ENCODE assay signal across 8 cellular contexts in the genomic region with DNA sequence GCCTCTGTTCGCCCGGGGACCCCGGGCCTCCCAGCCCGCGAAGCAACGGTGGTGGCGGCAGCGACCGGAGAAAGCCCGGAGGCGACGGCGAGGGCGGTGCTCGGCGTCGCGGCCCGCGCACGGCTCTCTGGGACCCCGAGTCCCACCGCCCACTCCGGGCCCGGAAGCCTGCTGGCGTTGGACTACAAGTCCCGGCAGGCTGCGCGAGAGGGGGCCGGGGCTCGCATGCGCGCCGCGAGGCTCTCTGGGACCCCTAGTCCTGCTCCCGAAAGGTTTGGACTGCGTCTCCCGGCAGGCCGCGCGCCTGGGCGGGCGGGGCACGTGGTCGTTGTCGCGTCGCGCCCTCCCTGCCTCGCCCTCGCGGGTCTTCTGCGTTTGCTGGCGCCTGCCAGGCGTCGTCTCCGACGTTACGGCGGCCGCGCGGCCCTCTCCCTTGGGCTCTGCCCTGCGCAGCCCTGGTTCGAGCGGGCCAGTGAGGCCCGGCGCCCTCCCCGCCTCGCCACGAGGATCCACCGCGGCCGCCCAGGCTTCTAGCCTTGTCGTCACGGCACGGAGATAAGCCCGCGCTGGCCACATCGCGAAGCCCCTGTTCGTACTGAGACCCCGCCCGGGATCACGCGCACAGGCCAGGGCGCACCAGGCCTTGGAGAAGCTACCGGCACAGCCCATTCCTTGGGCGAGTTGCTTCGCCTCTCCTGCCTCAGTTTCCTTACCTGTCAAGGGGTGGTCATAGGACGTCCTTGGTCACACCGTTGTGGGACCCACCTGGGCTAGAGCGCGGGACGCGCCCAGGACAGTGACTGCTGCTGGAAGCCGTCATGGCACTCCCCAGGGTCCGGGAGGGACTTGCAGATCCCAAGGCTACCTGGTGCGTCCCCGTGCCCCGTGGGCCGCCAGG. TPM values are rescaled to one million over a fixed set of nuclear protein-coding genes. Genes with fewer than 3 reads are reported as not detected.
A peak's percentile ranks its signal among the peaks of the same experiment; 100 is the strongest.
DNase-seq lines count a peak whose midpoint lies in the region; ATAC-seq and TF ChIP-seq lines count a peak whose summit lies in the region.

A gene (minus strand): TSS at position 75 of the 898 bp plus-strand sequence. CDS start 549 bp downstream, outside the sequence.

- peak within 1 kb of the TSS; percentile 94 for H3K4me3 Mint-ChIP-seq in type B pancreatic cell

- no peaks in the 10 kb centered on the region for H3K27me3 ChIP-seq in adipocyte (replicated peaks; ENCODE audit: control insufficient read depth, insufficient read depth, low read length)

- no peaks in the 10 kb centered on the region for H3K9me3 ChIP-seq in adipocyte (ENCODE audit: control insufficient read depth, low read length)

- intact Hi-C loops in cardiac septum (cut with DNase I) = loop anchor here (5.0 to 10.0 kb wide), 4 partner anchors 49 to 154 kb away; a partner anchor contains a TSS

- H3K27me3 Mint-ChIP-seq in type B pancreatic cell = no peaks in the 10 kb centered on the region

- ATAC-seq in HG02798 (IDR thresholded peaks at IDR 0.05; ENCODE audit: poor library complexity, unreplicated experiment) = peak; percentile 93

- peaks cover 30% of the 10 kb centered on the region for H3K4me1 ChIP-seq in adipocyte (ENCODE audit: control insufficient read depth, insufficient read depth, low read length)

- peaks cover 10% of the 10 kb centered on the region for H3K4me1 Mint-ChIP-seq in type B pancreatic cell (ENCODE audit: unreplicated experiment)

- H3K4me3 ChIP-seq in GM12875 (ENCODE audit: low read depth, low read length) (peak within 1 kb of the TSS; percentile 75), adipocyte (ENCODE audit: low read length) (peak within 1 kb of the TSS; percentile 89)

- peak within 1 kb of the TSS; percentile 86 for H3K27ac Mint-ChIP-seq in type B pancreatic cell

- TF ChIP-seq CTCF in GM12875 (IDR thresholded peaks at IDR 0.05; ENCODE audit: borderline replicate concordance, insufficient read depth, low read depth, low read length) (no peak), type B pancreatic cell (conservative IDR thresholded peaks at IDR 0.05) (no peak)

- H3K9ac ChIP-seq in adipocyte (ENCODE audit: low read length) = peak within 1 kb of the TSS; percentile 90

- H3K9me3 Mint-ChIP-seq in type B pancreatic cell = no peaks in the 10 kb centered on the region

- no peaks in the 10 kb centered on the region for H3K36me3 Mint-ChIP-seq in type B pancreatic cell

- peaks cover 5% of the 10 kb centered on the region for H3K36me3 ChIP-seq in adipocyte (ENCODE audit: control insufficient read depth, insufficient read depth, low read length, severe bottlenecking)

- DNase-seq in NCI-H1436 (lab: John Stamatoyannopoulos, UW) (peak; percentile 97), T follicular helper cell (ENCODE audit: low read depth) (peak; percentile 95), adipocyte (ENCODE audit: low read depth) (peak; percentile 99), cardiac septum (ENCODE audit: low spot score) (peak; percentile 98), pons (ENCODE audit: low spot score) (peak; percentile 95), type B pancreatic cell (ENCODE audit: extremely low spot score, unreplicated experiment) (peak; percentile 99)

RNA-seq across cellular contexts. Expression of the gene that starts here (rescaled TPM):
- total RNA-seq in cardiac septum = 95.9 TPM
- 182 and 198 TPM in 2 replicates for total RNA-seq in type B pancreatic cell (ENCODE audit: low replicate concordance)

Comparison
In these comparisons a context has a peak if more than half of its experiments do, and no peak if none do; other contexts are left out.
1. Peak in every context shown above with its lines: DNase-seq, ATAC-seq and H3K4me3 ChIP-seq.